In the genomic region with DNA sequence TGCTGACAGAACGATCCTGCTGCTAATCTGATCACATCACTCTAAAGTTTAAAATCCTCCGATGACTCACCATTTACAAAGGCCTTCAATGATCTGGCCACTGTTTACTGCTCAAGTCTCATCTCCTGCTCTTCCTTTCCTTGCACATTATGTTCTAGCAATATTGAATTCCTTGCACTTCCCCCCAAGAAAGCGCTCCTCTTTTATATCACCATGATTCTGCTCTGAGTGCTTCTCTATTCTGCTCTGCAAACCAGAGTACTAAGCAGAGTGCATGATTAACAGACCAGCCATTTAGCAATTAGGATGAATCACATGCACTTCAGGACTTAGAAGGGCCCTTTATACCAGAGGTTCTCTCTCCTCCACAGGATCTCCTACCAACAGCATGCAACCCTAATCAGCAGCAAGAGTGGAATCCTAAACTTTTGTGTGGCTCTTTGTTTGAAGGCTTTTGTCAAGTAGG, we compare ENCODE assay signal across 20 cellular contexts.
DNase-seq lines count a peak whose midpoint lies in the region; ATAC-seq, FAIRE-seq and TF ChIP-seq lines count a peak whose summit lies in the region.
"Had no signal": no experiment of that assay in that cellular context is flagged by ENCODE, and none has a peak within 500 bp of the region (broad histone marks: within the 10 kb centered on the region; RNA-seq: fewer than 3 reads in every experiment).

No MANE protein-coding gene starts in this region.

- H3K36me3 ChIP-seq in bronchial epithelial cell (ENCODE audit: control insufficient read depth, insufficient read depth, low read length): no peaks in the 10 kb centered on the region
- H3K36me3 ChIP-seq: colonic mucosa, suprapubic skin had no signal

- FAIRE-seq in bronchial epithelial cell (lab: Jason Lieb, UNC) (no peak), GM19239 (lab: Jason Lieb, UNC) (no peak)
- FAIRE-seq: endothelial cell of umbilical vein, keratinocyte had no signal

- TF ChIP-seq CTCF in AG09309 (IDR thresholded peaks at IDR 0.05; ENCODE audit: control insufficient read depth, insufficient read depth, low read depth, low read length, missing control alignments): no peak
- TF ChIP-seq CTCF in bronchial epithelial cell (IDR thresholded peaks at IDR 0.05; ENCODE audit: insufficient read depth, low read length, severe bottlenecking): no peak

- H3K27me3 ChIP-seq in bronchial epithelial cell (ENCODE audit: control insufficient read depth, insufficient read depth, low read length): no peaks in the 10 kb centered on the region
- H3K27me3 ChIP-seq: colonic mucosa, suprapubic skin had no signal

- ATAC-seq in HG03097 (IDR thresholded peaks at IDR 0.05; ENCODE audit: low FRiP score, unreplicated experiment): no peak
- ATAC-seq: mucosa of descending colon had no signal

- H3K4me3 ChIP-seq in AG09309 (ENCODE audit: control insufficient read depth, low read depth, low read length) (no peak overlapping the region), bronchial epithelial cell (ENCODE audit: low read depth, low read length) (no peak overlapping the region)
- H3K4me3 ChIP-seq: colonic mucosa, mucosa of descending colon, suprapubic skin had no signal

- DNase-seq in AG09309 (ENCODE audit: low read depth): peak; percentile 32
- peak; percentile 46 for DNase-seq in HT1080 (ENCODE audit: low read depth)
- peak; percentile 33 for DNase-seq in bronchial epithelial cell (ENCODE audit: low read depth)
- peak; percentile 64 for DNase-seq in kidney tubule cell (ENCODE audit: low spot score)
- DNase-seq in anterior cingulate cortex (lab: John Stamatoyannopoulos, UW): no peak
- no peak for DNase-seq in GM19239 (ENCODE audit: insufficient read length, low spot score)
- no peak for DNase-seq in stimulated activated CD4-positive, alpha-beta T cell treated with anti-CD3 and anti-CD28 coated beads, Interleukin-2, amount 100 ng/mL, for 24 hours
- DNase-seq: activated CD4-positive, alpha-beta T cell treated with anti-CD3 and anti-CD28 coated beads for 4 hours; activated effector memory CD4-positive, alpha-beta T cell treated with anti-CD3 and anti-CD28 coated beads, Interleukin-2, amount 50 U/mL, for 16 hours; colonic mucosa; HFFc6; IMR-90; mucosa of descending colon; SIG-M5; stimulated activated CD4-positive, alpha-beta T cell treated with anti-CD3 and anti-CD28 coated beads, Interleukin-4, amount 100 ng/mL, for 24 hours; stimulated activated CD8-positive, alpha-beta memory T cell treated with anti-CD3 and anti-CD28 coated beads, Interleukin-4, amount 100 ng/mL, for 48 hours had no signal

Comparison
In these comparisons a context has a peak if more than half of its experiments do, and no peak if none do; other contexts are left out.
1. DNase-seq: peak in AG09309 (single experiment), HT1080 (single experiment), bronchial epithelial cell (single experiment) and kidney tubule cell (single experiment); none in anterior cingulate cortex (0 of 58), GM19239 (single experiment) and stimulated activated CD4-positive, alpha-beta T cell treated with anti-CD3 and anti-CD28 coated beads, Interleukin-2, amount 100 ng/mL, for 24 hours (0 of 2).